ENCODE assay signal across 20 cellular contexts in genomic region chr15:98790270-98790669, GRCh38.
"Had no signal": no experiment of that assay in that cellular context is flagged by ENCODE, and none has a peak within 500 bp of the region (broad histone marks: within the 10 kb centered on the region; RNA-seq: fewer than 3 reads in every experiment).

No MANE protein-coding gene starts in this region.

- ATAC-seq: activated CD4-positive, alpha-beta T cell treated with anti-CD3 and anti-CD28 coated beads for 36 hours; activated T-helper 17 cell treated with anti-CD3 and anti-CD28 coated beads, Interleukin-2, amount 50 U/mL, for 72 hours; esophagus mucosa; gastrocnemius medialis; heart left ventricle; mucosa of descending colon; right lobe of liver had no signal

- H3K27me3 Mint-ChIP-seq: activated CD4-positive, alpha-beta T cell treated with anti-CD3 and anti-CD28 coated beads for 36 hours; activated T-helper 17 cell treated with anti-CD3 and anti-CD28 coated beads, Interleukin-2, amount 50 U/mL, for 72 hours; naive B cell had no signal

- DNase-seq: activated CD4-positive, alpha-beta T cell treated with anti-CD3 and anti-CD28 coated beads for 36 hours; activated CD4-positive, alpha-beta T cell treated with anti-CD3 and anti-CD28 coated beads, Interleukin-2, amount 50 U/mL, for 48 hours; activated naive CD4-positive, alpha-beta T cell treated with anti-CD3 and anti-CD28 coated beads for 36 hours; activated T-cell treated with anti-CD3 and anti-CD28 coated beads for 4 hours; gastrocnemius medialis; heart left ventricle; mesenchymal stem cell; mucosa of descending colon; naive B cell; ovary; right lobe of liver; small intestine; stimulated activated CD4-positive, alpha-beta T cell treated with anti-CD3 and anti-CD28 coated beads, Interleukin-15, amount 100 ng/mL, for 24 hours; stimulated activated CD4-positive, alpha-beta T cell treated with anti-CD3 and anti-CD28 coated beads, Interleukin-2, amount 100 ng/mL, for 48 hours; SW 1271; T-helper 2 cell; testis; upper lobe of left lung had no signal

- H3K36me3 Mint-ChIP-seq: naive B cell had no signal

- H3K9me3 Mint-ChIP-seq: activated naive CD4-positive, alpha-beta T cell treated with anti-CD3 and anti-CD28 coated beads for 36 hours; activated T-helper 17 cell treated with anti-CD3 and anti-CD28 coated beads, Interleukin-2, amount 50 U/mL, for 72 hours; naive B cell had no signal

- H3K4me3 Mint-ChIP-seq: activated CD4-positive, alpha-beta T cell treated with anti-CD3 and anti-CD28 coated beads for 36 hours; activated naive CD4-positive, alpha-beta T cell treated with anti-CD3 and anti-CD28 coated beads for 36 hours; activated T-helper 17 cell treated with anti-CD3 and anti-CD28 coated beads, Interleukin-2, amount 50 U/mL, for 72 hours had no signal

- H3K27ac Mint-ChIP-seq: activated CD4-positive, alpha-beta T cell treated with anti-CD3 and anti-CD28 coated beads for 36 hours; activated naive CD4-positive, alpha-beta T cell treated with anti-CD3 and anti-CD28 coated beads for 36 hours; activated T-helper 17 cell treated with anti-CD3 and anti-CD28 coated beads, Interleukin-2, amount 50 U/mL, for 72 hours had no signal
